In genomic region chr14:74400328-74400727, GRCh38 we compare ENCODE assay signal across 12 cellular contexts. TPM values are rescaled to one million over a fixed set of nuclear protein-coding genes. Genes with fewer than 3 reads are reported as not detected.
DNase-seq lines count a peak whose midpoint lies in the region; TF ChIP-seq lines count a peak whose summit lies in the region.
"Had no signal": no experiment of that assay in that cellular context is flagged by ENCODE, and none has a peak within 500 bp of the region (broad histone marks: within the 10 kb centered on the region; RNA-seq: fewer than 3 reads in every experiment).

No MANE protein-coding gene starts in this region.

- no peaks in the 10 kb centered on the region for H3K36me3 Mint-ChIP-seq in mesothelial cell of epicardium

- no peaks in the 10 kb centered on the region for H3K9me3 Mint-ChIP-seq in mesothelial cell of epicardium

- peaks cover 58% of the 10 kb centered on the region for H3K27me3 Mint-ChIP-seq in mesothelial cell of epicardium (ENCODE audit: low read depth)

- no peak overlapping the region for H3K27ac Mint-ChIP-seq in mesothelial cell of epicardium

- peak; percentile 32 for DNase-seq in AG08395 (ENCODE audit: low spot score)
- DNase-seq in GM03348 (ENCODE audit: low spot score) = peak; percentile 39
- peak; percentile 20 for DNase-seq in UCSD-AML1 (lab: John Stamatoyannopoulos, UW; ENCODE audit: unreplicated experiment)
- DNase-seq in iPS-NIHi11 (ENCODE audit: low spot score) = peak; percentile 65
- DNase-seq in activated gamma-delta T cell (lab: John Stamatoyannopoulos, UW) = no peak
- no peak for DNase-seq in mesothelial cell of epicardium (ENCODE audit: low spot score in 2 of 2, unreplicated experiment in 2 of 2)
- no peak for DNase-seq in NCI-H1694 (lab: John Stamatoyannopoulos, UW)
- DNase-seq in activated effector memory CD4-positive, alpha-beta T cell treated with Interleukin-2 at 50 U/mL for 16 hours = no peak
- DNase-seq: lower lobe of right lung, NCI-H1105 had no signal

- TF ChIP-seq CTCF in mesothelial cell of epicardium (IDR thresholded peaks at IDR 0.05; ENCODE audit: unreplicated experiment) = no peak

- H3K4me1 Mint-ChIP-seq in mesothelial cell of epicardium = peaks cover 12% of the 10 kb centered on the region

- no peak overlapping the region for H3K4me3 Mint-ChIP-seq in mesothelial cell of epicardium

RNA-seq across cellular contexts. Expression of gene SYNDIG1L, which starts 25.7 kb away (rescaled TPM):
- total RNA-seq in mesothelial cell of epicardium = 0.38 to 0.58 TPM (median 0.38 TPM) in 3 replicates
- total RNA-seq: SJCRH30 had no signal

RNA-seq across cellular contexts. Expression of gene VRTN, which starts 52.1 kb away (rescaled TPM):
- total RNA-seq in mesothelial cell of epicardium = not detected in 3 replicates
- total RNA-seq: lower lobe of right lung, SJCRH30, thoracic aorta had no signal

Comparison
In these comparisons a context has a peak if more than half of its experiments do, and no peak if none do; other contexts are left out.
1. DNase-seq: peak in AG08395 (single experiment), GM03348 (single experiment), UCSD-AML1 (single experiment) and iPS-NIHi11 (single experiment); none in activated gamma-delta T cell (single experiment), mesothelial cell of epicardium (0 of 2), NCI-H1694 (single experiment) and activated effector memory CD4-positive, alpha-beta T cell treated with Interleukin-2 at 50 U/mL for 16 hours (single experiment).